8 cellular contexts compared by ENCODE assay signal in genomic region chr3:46692566-46692983, GRCh38. TPM values are rescaled to one million over a fixed set of nuclear protein-coding genes. Genes with fewer than 3 reads are reported as not detected.
DNase-seq lines count a peak whose midpoint lies in the region; ATAC-seq and TF ChIP-seq lines count a peak whose summit lies in the region.

No MANE protein-coding gene starts in this region.

- TF ChIP-seq CTCF in HFFc6 (IDR thresholded peaks at IDR 0.05) (no peak), activated B cell treated with CpG ODN at 0.5 μM for 24 hours (IDR thresholded peaks at IDR 0.05) (no peak)

- H3K9me3 Mint-ChIP-seq in HFFc6 = no peaks in the 10 kb centered on the region
- no peaks in the 10 kb centered on the region for H3K9me3 Mint-ChIP-seq in activated B cell treated with CpG ODN at 0.5 μM for 24 hours
- H3K9me3 Mint-ChIP-seq in stimulated activated naive B cell treated with anti-CD40 and anti-IgM and Interleukin-4, amounts not matched to agents 10 μg/mL and 1 μg/mL and 100 μg/mL, for 72 hours = no peaks in the 10 kb centered on the region

- ATAC-seq in activated B cell treated with CpG ODN at 0.5 μM for 24 hours (ENCODE audit: low read depth) (no peak), HG03342 (IDR thresholded peaks at IDR 0.05; ENCODE audit: unreplicated experiment) (no peak), HG03460 (IDR thresholded peaks at IDR 0.05; ENCODE audit: unreplicated experiment) (no peak), GM19452 (IDR thresholded peaks at IDR 0.05; ENCODE audit: unreplicated experiment) (no peak)
- ATAC-seq in stimulated activated naive B cell treated with anti-CD40 and anti-IgM and Interleukin-4, amounts not matched to agents 10 μg/mL and 1 μg/mL and 100 μg/mL, for 72 hours (replicated peaks) = no peak

- H3K27me3 Mint-ChIP-seq in HFFc6 (ENCODE audit: insufficient read depth) (peaks cover 9% of the 10 kb centered on the region), activated B cell treated with CpG ODN at 0.5 μM for 24 hours (peaks cover 20% of the 10 kb centered on the region)
- H3K27me3 Mint-ChIP-seq in stimulated activated naive B cell treated with anti-CD40 and anti-IgM and Interleukin-4, amounts not matched to agents 10 μg/mL and 1 μg/mL and 100 μg/mL, for 72 hours = peaks cover 27 to 40% of the 10 kb centered on the region in 2 donors

- H3K4me3 Mint-ChIP-seq in HFFc6 = peak overlapping the region; percentile 84
- H3K4me3 Mint-ChIP-seq in activated B cell treated with CpG ODN at 0.5 μM for 24 hours = peak overlapping the region; percentile 83
- H3K4me3 Mint-ChIP-seq in stimulated activated naive B cell treated with anti-CD40 and anti-IgM and Interleukin-4, amounts not matched to agents 10 μg/mL and 1 μg/mL and 100 μg/mL, for 72 hours = peak overlapping the region; percentile 80 to 87

- CTCF ChIA-PET in activated B cell treated with CpG ODN at 0.5 μM for 24 hours (lab: Charles Lee) = no interaction called here

- H3K27ac Mint-ChIP-seq in HFFc6 (peak overlapping the region; percentile 72; the same call in 1 of the 2 replicates), activated B cell treated with CpG ODN at 0.5 μM for 24 hours (no peak overlapping the region)
- peak overlapping the region; percentile 82 for H3K27ac Mint-ChIP-seq in stimulated activated naive B cell treated with anti-CD40 and anti-IgM and Interleukin-4, amounts not matched to agents 10 μg/mL and 1 μg/mL and 100 μg/mL, for 72 hours

- POLR2A ChIA-PET in activated B cell treated with CpG ODN at 0.5 μM for 24 hours (lab: Charles Lee) = no interaction called here

- H3K4me1 Mint-ChIP-seq in HFFc6 (ENCODE audit: low read depth) (peaks cover 16% of the 10 kb centered on the region), activated B cell treated with CpG ODN at 0.5 μM for 24 hours (peaks cover 32% of the 10 kb centered on the region)
- peaks cover 23 to 37% of the 10 kb centered on the region in 2 donors for H3K4me1 Mint-ChIP-seq in stimulated activated naive B cell treated with anti-CD40 and anti-IgM and Interleukin-4, amounts not matched to agents 10 μg/mL and 1 μg/mL and 100 μg/mL, for 72 hours

- intact Hi-C loops in activated B cell treated with CpG ODN at 0.5 μM for 24 hours (cut with micrococcal nuclease) = no loop called here

- H3K36me3 Mint-ChIP-seq in HFFc6 (ENCODE audit: low read depth) (no peaks in the 10 kb centered on the region), activated B cell treated with CpG ODN at 0.5 μM for 24 hours (ENCODE audit: low read depth) (no peaks in the 10 kb centered on the region)
- H3K36me3 Mint-ChIP-seq in stimulated activated naive B cell treated with anti-CD40 and anti-IgM and Interleukin-4, amounts not matched to agents 10 μg/mL and 1 μg/mL and 100 μg/mL, for 72 hours = no peaks in the 10 kb centered on the region

- DNase-seq in HFFc6 = peak; percentile 8
- DNase-seq in activated B cell treated with CpG ODN at 0.5 μM for 24 hours = no peak
- peak; percentile 96 for DNase-seq in islet precursor cell
- no peak for DNase-seq in stimulated activated naive B cell treated with anti-CD40 and anti-IgM and Interleukin-4, amounts not matched to agents 10 μg/mL and 1 μg/mL and 100 μg/mL, for 72 hours
- no peak for DNase-seq in effector CD4-positive, alpha-beta T cell

RNA-seq across cellular contexts. Expression of gene ALS2CL, which starts 0.9 kb away (rescaled TPM):
- total RNA-seq in HFFc6 (2021; fragmentation: NEBNext Ultra II Directional; extraction: Animal tissue kit (Norgen Biotek cat#: 25700)) = 1 to 10 TPM; 1.7 to 3.9 (median 2.4) TPM
- total RNA-seq in activated B cell treated with CpG ODN at 0.5 μM for 24 hours = 1.6 and 1.8 TPM in 2 replicates

RNA-seq across cellular contexts. Expression of gene TMIE, which starts 8.6 kb away (rescaled TPM):
- not detected for total RNA-seq in HFFc6 (2021; fragmentation: NEBNext Ultra II Directional; extraction: Animal tissue kit (Norgen Biotek cat#: 25700))
- 0.39 and 0.44 TPM in 2 replicates for total RNA-seq in activated B cell treated with CpG ODN at 0.5 μM for 24 hours

RNA-seq across cellular contexts. Expression of gene PRSS50, which starts 25.1 kb away (rescaled TPM):
- total RNA-seq in HFFc6 (2021; fragmentation: NEBNext Ultra II Directional; extraction: Animal tissue kit (Norgen Biotek cat#: 25700)) = not detected
- not detected in 2 replicates for total RNA-seq in activated B cell treated with CpG ODN at 0.5 μM for 24 hours

Comparison
In these comparisons a context has a peak if more than half of its experiments do, and no peak if none do; other contexts are left out.
1. DNase-seq: peak in HFFc6 (single experiment) and islet precursor cell (single experiment); none in activated B cell treated with CpG ODN at 0.5 μM for 24 hours (single experiment), stimulated activated naive B cell treated with anti-CD40 and anti-IgM and Interleukin-4, amounts not matched to agents 10 μg/mL and 1 μg/mL and 100 μg/mL, for 72 hours (single experiment) and effector CD4-positive, alpha-beta T cell (single experiment).
2. Peak in every context shown above with its lines, with median percentiles within 50 percentile points of each other: H3K4me3 Mint-ChIP-seq.